In genomic region chr2:165293439-165294420, GRCh38 we compare ENCODE assay signal across 1 cellular context.
TF ChIP-seq lines count a peak whose summit lies in the region.

No MANE protein-coding gene starts in this region.

TF ChIP-seq in HCT116, 20 proteins besides CTCF, POLR2A, EP300 and RAD21 (continued from another document):
- TF ChIP-seq MAX (IDR thresholded peaks at IDR 0.05) = peak; percentile 44
- TF ChIP-seq SP1 (IDR thresholded peaks at IDR 0.05; ENCODE audit: low read depth) = 0 out of 2 replicates have a peak, but pooled peaks have one; percentile 16
- peak; percentile 40; the same call in 1 of the 2 replicates for TF ChIP-seq ELF1 (IDR thresholded peaks at IDR 0.05; ENCODE audit: borderline replicate concordance, low read depth)
- TF ChIP-seq POLR2AphosphoS5 (IDR thresholded peaks at IDR 0.05; ENCODE audit: low read depth, low read length) = no peak
TF ChIP-seq in HCT116: peak in this region for 5.
